1 cellular context compared by ENCODE assay signal in genomic region chr4:130309221-130309620, GRCh38.
TF ChIP-seq lines count a peak whose summit lies in the region.

No MANE protein-coding gene starts in this region.

TF ChIP-seq in GM23338, 12 proteins besides CTCF, POLR2A, EP300 and RAD21 (continued from another document):
- TF ChIP-seq, protein P1, sequence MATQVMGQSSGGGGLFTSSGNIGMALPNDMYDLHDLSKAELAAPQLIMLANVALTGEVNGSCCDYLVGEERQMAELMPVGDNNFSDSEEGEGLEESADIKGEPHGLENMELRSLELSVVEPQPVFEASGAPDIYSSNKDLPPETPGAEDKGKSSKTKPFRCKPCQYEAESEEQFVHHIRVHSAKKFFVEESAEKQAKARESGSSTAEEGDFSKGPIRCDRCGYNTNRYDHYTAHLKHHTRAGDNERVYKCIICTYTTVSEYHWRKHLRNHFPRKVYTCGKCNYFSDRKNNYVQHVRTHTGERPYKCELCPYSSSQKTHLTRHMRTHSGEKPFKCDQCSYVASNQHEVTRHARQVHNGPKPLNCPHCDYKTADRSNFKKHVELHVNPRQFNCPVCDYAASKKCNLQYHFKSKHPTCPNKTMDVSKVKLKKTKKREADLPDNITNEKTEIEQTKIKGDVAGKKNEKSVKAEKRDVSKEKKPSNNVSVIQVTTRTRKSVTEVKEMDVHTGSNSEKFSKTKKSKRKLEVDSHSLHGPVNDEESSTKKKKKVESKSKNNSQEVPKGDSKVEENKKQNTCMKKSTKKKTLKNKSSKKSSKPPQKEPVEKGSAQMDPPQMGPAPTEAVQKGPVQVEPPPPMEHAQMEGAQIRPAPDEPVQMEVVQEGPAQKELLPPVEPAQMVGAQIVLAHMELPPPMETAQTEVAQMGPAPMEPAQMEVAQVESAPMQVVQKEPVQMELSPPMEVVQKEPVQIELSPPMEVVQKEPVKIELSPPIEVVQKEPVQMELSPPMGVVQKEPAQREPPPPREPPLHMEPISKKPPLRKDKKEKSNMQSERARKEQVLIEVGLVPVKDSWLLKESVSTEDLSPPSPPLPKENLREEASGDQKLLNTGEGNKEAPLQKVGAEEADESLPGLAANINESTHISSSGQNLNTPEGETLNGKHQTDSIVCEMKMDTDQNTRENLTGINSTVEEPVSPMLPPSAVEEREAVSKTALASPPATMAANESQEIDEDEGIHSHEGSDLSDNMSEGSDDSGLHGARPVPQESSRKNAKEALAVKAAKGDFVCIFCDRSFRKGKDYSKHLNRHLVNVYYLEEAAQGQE (IDR thresholded peaks at IDR 0.05; ENCODE audit: unreplicated experiment), result no peak
- TF ChIP-seq POLR2AphosphoS5 (IDR thresholded peaks at IDR 0.05; ENCODE audit: low read depth) (no peak), ETS1 (IDR thresholded peaks at IDR 0.05) (no peak), ZNF331 (CRISPR knock-in tag; IDR thresholded peaks at IDR 0.05; ENCODE audit: low read depth) (no peak), EZH2 (IDR thresholded peaks at IDR 0.05; ENCODE audit: low read depth, unreplicated experiment) (no peak), EZH2phosphoT487 (IDR thresholded peaks at IDR 0.05; ENCODE audit: unreplicated experiment) (no peak), JUNB (IDR thresholded peaks at IDR 0.05; ENCODE audit: unreplicated experiment) (no peak), CREB1 (CRISPR knock-in tag; IDR thresholded peaks at IDR 0.05; ENCODE audit: low read depth) (no peak)
